In the genomic region with DNA sequence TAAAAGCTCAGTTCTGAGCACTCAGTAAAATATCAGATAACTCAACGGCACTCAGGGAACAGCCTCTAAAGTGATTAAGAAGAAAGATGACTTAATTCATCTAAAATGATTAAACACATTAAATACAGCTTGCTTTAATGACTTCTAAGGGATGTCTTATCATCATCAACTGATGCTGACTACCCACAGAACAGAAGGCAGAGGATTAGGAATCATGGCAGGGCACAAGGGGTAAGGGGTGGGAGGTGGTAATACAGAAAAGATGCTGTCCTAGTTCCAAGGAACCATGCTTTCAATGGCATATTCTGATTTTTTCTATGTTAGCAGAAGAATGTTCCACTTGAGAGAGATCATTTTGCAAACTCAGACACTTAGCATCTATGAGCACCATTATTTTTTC, we compare ENCODE assay signal across 18 cellular contexts.
A peak's percentile ranks its signal among the peaks of the same experiment; 100 is the strongest.
DNase-seq lines count a peak whose midpoint lies in the region; ATAC-seq and TF ChIP-seq lines count a peak whose summit lies in the region.
"Had no signal": no experiment of that assay in that cellular context is flagged by ENCODE, and none has a peak within 500 bp of the region (broad histone marks: within the 10 kb centered on the region; RNA-seq: fewer than 3 reads in every experiment).

No MANE protein-coding gene starts in this region.

- dilution Hi-C loops in IMR-90 (cut with HindIII; ENCODE audit: low sequenced_read_pairs, unreplicated experiment) = no loop called here

- H2AK5ac ChIP-seq in IMR-90 (ENCODE audit: low read depth, low read length) = no peak overlapping the region

- no peak overlapping the region for H3K56ac ChIP-seq in IMR-90 (ENCODE audit: extremely low read depth, insufficient read depth, low read length)

- H3K4me1 ChIP-seq in IMR-90 (ENCODE audit: control insufficient read depth, insufficient read depth, low read length) (no peaks in the 10 kb centered on the region), endodermal cell (ENCODE audit: control insufficient read depth, insufficient read depth, low read length) (no peaks in the 10 kb centered on the region)

- BruUV-seq in IMR-90 (replicated peaks; lab: Mats Ljungman, UMichigan) = no TSS peak

- CTCF ChIA-PET in IMR-90 (lab: Yijun Ruan, JAX) = interaction anchor here (1.4 kb wide), 1 partner anchor 10 kb away, joined by 3 read pairs; no protein-coding TSS in a partner anchor

- no peak overlapping the region for H3K27ac Mint-ChIP-seq in endodermal cell
- H3K27ac Mint-ChIP-seq: B cell; CD8-positive, alpha-beta memory T cell; H9 had no signal

- no peaks in the 10 kb centered on the region for H4K20me1 ChIP-seq in IMR-90 (ENCODE audit: insufficient read depth, low read length)

- no peak for TF ChIP-seq POLR2A in IMR-90 (IDR thresholded peaks at IDR 0.05; ENCODE audit: low read depth, low read length)

- no CpG with 5 or more reads among the region's 1 CpG for WGBS in IMR-90 (ENCODE audit: extremely low coverage in 2 of 2, insufficient read length in 1 of 2), 2 experiments
- 100% methylated on average over 1 of the region's 1 CpG; no CpG with 5 or more reads in 1 of the 2 experiments for WGBS in endodermal cell (ENCODE audit: insufficient coverage in 1 of 2, insufficient read length in 1 of 2), 2 experiments

- H3K79me1 ChIP-seq in IMR-90 (ENCODE audit: low read depth in 1 of 2, low read length in 2 of 2) = peaks cover 40 to 54% of the 10 kb centered on the region in 2 experiments

- H4K91ac ChIP-seq in IMR-90 (ENCODE audit: insufficient read depth, low read depth, low read length) = no peak overlapping the region

- H2BK120ac ChIP-seq in IMR-90 (ENCODE audit: low read depth, low read length) = no peak overlapping the region

- no peak overlapping the region for H4K5ac ChIP-seq in IMR-90 (ENCODE audit: low read depth, low read length)

- H3K27me3 ChIP-seq in IMR-90 (ENCODE audit: control insufficient read depth, insufficient read depth, low read length) (no peaks in the 10 kb centered on the region), endodermal cell (ENCODE audit: control insufficient read depth, insufficient read depth, low read length, poor library complexity, severe bottlenecking) (no peaks in the 10 kb centered on the region)
- H3K27me3 ChIP-seq: BLaER1 treated with 17β-estradiol and CSF1 and Interleukin-3, amounts not matched to agents 10 nM and 100 nM had no signal

- H2AK9ac ChIP-seq in IMR-90 (replicated peaks; ENCODE audit: low read depth, low read length, poor library complexity) = no peak overlapping the region

- peaks cover 28% of the 10 kb centered on the region for H3K36me3 ChIP-seq in IMR-90 (ENCODE audit: control insufficient read depth, insufficient read depth, low read length)
- H3K36me3 ChIP-seq in endodermal cell (ENCODE audit: control insufficient read depth, insufficient read depth, low read length) = peaks cover 86% of the 10 kb centered on the region

- H3K4me1 Mint-ChIP-seq in endodermal cell = peaks cover under 1% of the 10 kb centered on the region
- H3K4me1 Mint-ChIP-seq: B cell; CD8-positive, alpha-beta memory T cell had no signal

- H3K27ac ChIP-seq in IMR-90 (ENCODE audit: insufficient read depth, low read length) (no peak overlapping the region), endodermal cell (ENCODE audit: low read depth, low read length) (no peak overlapping the region)
- H3K27ac ChIP-seq: BLaER1 treated with 17β-estradiol and CSF1 and Interleukin-3, amounts not matched to agents 10 nM and 100 nM had no signal

- H3K4me2 ChIP-seq in IMR-90 (ENCODE audit: low read depth, low read length) = no peak overlapping the region
- H3K4me2 ChIP-seq: BLaER1 treated with 17β-estradiol and CSF1 and Interleukin-3, amounts not matched to agents 10 nM and 100 nM had no signal

- in situ Hi-C loops in IMR-90 (cut with MboI; ENCODE audit: low sequenced_read_pairs) = no loop called here

- DNase-seq in D341Med (ENCODE audit: low spot score) = peak; percentile 67
- DNase-seq in IMR-90 = no peak
- DNase-seq in NCI-H82 treated with DMSO at 0.1 percent for 48 hours (lab: John Stamatoyannopoulos, UW; ENCODE audit: unreplicated experiment) = peak; percentile 91
- DNase-seq in endodermal cell = peak; percentile 3
- no peak for DNase-seq in inferior parietal cortex (ENCODE audit: extremely low spot score)
- DNase-seq: 8988T; CD8-positive, alpha-beta memory T cell; COR-L47; DMS153; DMS79; GDM1; H9 had no signal

- no peak overlapping the region for H2BK15ac ChIP-seq in IMR-90 (ENCODE audit: low read depth, low read length)

- no peak overlapping the region for H4K8ac ChIP-seq in IMR-90 (ENCODE audit: low read depth in 2 of 2, low read length in 2 of 2)

- no peak overlapping the region for H3K4me3 ChIP-seq in IMR-90 (ENCODE audit: insufficient read depth, low read depth, low read length)
- no peak overlapping the region for H3K4me3 ChIP-seq in endodermal cell (ENCODE audit: low read length)
- H3K4me3 ChIP-seq: BLaER1 treated with 17β-estradiol and CSF1 and Interleukin-3, amounts not matched to agents 10 nM and 100 nM; K562 had no signal

- H3K9me1 ChIP-seq in IMR-90 (ENCODE audit: insufficient read depth, low read length) = peaks cover 9% of the 10 kb centered on the region; the same call in 1 of the 2 replicates

- no peak overlapping the region for H3K4me3 Mint-ChIP-seq in endodermal cell
- H3K4me3 Mint-ChIP-seq: B cell; CD8-positive, alpha-beta memory T cell; H9 had no signal

- ATAC-seq in IMR-90 (ENCODE audit: low read depth) (no peak), GM21576 (IDR thresholded peaks at IDR 0.05; ENCODE audit: unreplicated experiment) (no peak), HG02884 (IDR thresholded peaks at IDR 0.05; ENCODE audit: unreplicated experiment) (no peak), GM19452 (IDR thresholded peaks at IDR 0.05; ENCODE audit: unreplicated experiment) (no peak)
- ATAC-seq: K562 had no signal

- intact Hi-C loops in IMR-90 (cut with micrococcal nuclease) = no loop called here

- no peaks in the 10 kb centered on the region for H3K9me3 ChIP-seq in IMR-90 (ENCODE audit: control insufficient read depth, insufficient read depth, low read length)
- no peaks in the 10 kb centered on the region for H3K9me3 ChIP-seq in endodermal cell (ENCODE audit: control insufficient read depth, low read length)
- H3K9me3 ChIP-seq: BLaER1 treated with 17β-estradiol and CSF1 and Interleukin-3, amounts not matched to agents 10 nM and 100 nM had no signal

- no peaks in the 10 kb centered on the region for H3K27me3 Mint-ChIP-seq in endodermal cell (ENCODE audit: insufficient read depth)
- H3K27me3 Mint-ChIP-seq: B cell had no signal

- peaks cover 56% of the 10 kb centered on the region for H3K36me3 Mint-ChIP-seq in endodermal cell (ENCODE audit: low read depth)
- H3K36me3 Mint-ChIP-seq: CD8-positive, alpha-beta memory T cell had no signal

- TF ChIP-seq RAD21 in IMR-90 (IDR thresholded peaks at IDR 0.05; ENCODE audit: low read length) = no peak

- H2AFZ ChIP-seq in IMR-90 (replicated peaks; ENCODE audit: low read length, poor library complexity) = no peak overlapping the region

- no peak overlapping the region for H3K4ac ChIP-seq in IMR-90 (ENCODE audit: low read depth, low read length)

- H3K9ac ChIP-seq in IMR-90 (ENCODE audit: low read depth, low read length) = no peak overlapping the region
- H3K9ac ChIP-seq in endodermal cell (ENCODE audit: extremely low read depth, low read length, poor library complexity, severe bottlenecking) = no peak overlapping the region
- H3K9ac ChIP-seq: BLaER1 treated with 17β-estradiol and CSF1 and Interleukin-3, amounts not matched to agents 10 nM and 100 nM had no signal

- no peak overlapping the region for H2BK5ac ChIP-seq in IMR-90 (ENCODE audit: low read depth, low read length, poor library complexity, severe bottlenecking)

- TF ChIP-seq CTCF in IMR-90 (conservative IDR thresholded peaks at IDR 0.05; ENCODE audit: low read depth, low read length) (no peak), endodermal cell (conservative IDR thresholded peaks at IDR 0.05) (no peak)

- H3K14ac ChIP-seq in IMR-90 (replicated peaks; ENCODE audit: low read depth, low read length) = no peak overlapping the region

- H3K9me3 Mint-ChIP-seq in endodermal cell = no peaks in the 10 kb centered on the region
- H3K9me3 Mint-ChIP-seq: CD8-positive, alpha-beta memory T cell; H9 had no signal

- POLR2A ChIA-PET in IMR-90 (lab: Charles Lee; ENCODE audit: unreplicated experiment) = interaction anchor here (0.6 kb wide), 1 partner anchor 401 kb away, joined by 3 read pairs; no protein-coding TSS in a partner anchor

- H2BK20ac ChIP-seq in IMR-90 (ENCODE audit: low read depth, low read length) = no peak overlapping the region

- H3K23ac ChIP-seq in IMR-90 (ENCODE audit: low read depth, low read length) = 0 out of 2 replicates have a peak overlapping the region, but pooled peaks have one; percentile 8

- no peak overlapping the region for H3K18ac ChIP-seq in IMR-90 (ENCODE audit: low read depth, low read length)

TF ChIP-seq in IMR-90, 13 proteins besides CTCF, POLR2A, EP300 and RAD21:
- no peak for TF ChIP-seq RCOR1 (IDR thresholded peaks at IDR 0.05; ENCODE audit: insufficient replicate concordance, low read length)
- no peak for TF ChIP-seq NFE2L2 (IDR thresholded peaks at IDR 0.05; ENCODE audit: low read depth, low read length)
- no peak for TF ChIP-seq MXI1 (IDR thresholded peaks at IDR 0.05; ENCODE audit: borderline replicate concordance, low read depth, low read length)
- no peak for TF ChIP-seq MAFK (IDR thresholded peaks at IDR 0.05; ENCODE audit: low read depth, low read length)
- TF ChIP-seq, protein P1, sequence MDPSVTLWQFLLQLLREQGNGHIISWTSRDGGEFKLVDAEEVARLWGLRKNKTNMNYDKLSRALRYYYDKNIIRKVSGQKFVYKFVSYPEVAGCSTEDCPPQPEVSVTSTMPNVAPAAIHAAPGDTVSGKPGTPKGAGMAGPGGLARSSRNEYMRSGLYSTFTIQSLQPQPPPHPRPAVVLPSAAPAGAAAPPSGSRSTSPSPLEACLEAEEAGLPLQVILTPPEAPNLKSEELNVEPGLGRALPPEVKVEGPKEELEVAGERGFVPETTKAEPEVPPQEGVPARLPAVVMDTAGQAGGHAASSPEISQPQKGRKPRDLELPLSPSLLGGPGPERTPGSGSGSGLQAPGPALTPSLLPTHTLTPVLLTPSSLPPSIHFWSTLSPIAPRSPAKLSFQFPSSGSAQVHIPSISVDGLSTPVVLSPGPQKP (IDR thresholded peaks at IDR 0.05; ENCODE audit: borderline replicate concordance, low read depth, low read length) = no peak

Comparison
In these comparisons a context has a peak if more than half of its experiments do, and no peak if none do; other contexts are left out.
1. DNase-seq: peak in D341Med (single experiment), NCI-H82 treated with DMSO at 0.1 percent for 48 hours (single experiment) and endodermal cell (single experiment); none in IMR-90 (single experiment) and inferior parietal cortex (single experiment).